9 cellular contexts compared by ENCODE assay signal in the genomic region with DNA sequence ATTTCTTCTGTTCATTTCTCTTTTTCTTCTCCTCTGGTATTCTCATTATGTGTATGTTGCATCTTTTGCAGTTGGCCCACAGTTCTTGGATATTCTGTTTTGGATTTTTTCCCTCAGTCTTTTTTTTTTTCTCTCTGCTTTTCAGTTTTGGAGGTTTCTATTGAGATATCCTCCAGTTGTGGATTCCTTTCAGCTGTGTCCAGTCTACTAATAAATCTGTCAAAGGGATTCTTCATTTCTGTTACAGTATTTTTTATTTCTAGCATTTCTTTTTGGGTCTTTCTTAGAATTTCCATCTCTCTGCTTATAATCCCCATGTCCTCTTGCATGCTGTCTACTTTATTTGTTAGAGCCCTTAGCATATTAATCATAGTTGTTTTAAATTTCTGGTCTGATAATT. TPM values are rescaled to one million over a fixed set of nuclear protein-coding genes. Genes with fewer than 3 reads are reported as not detected.
"Had no signal": no experiment of that assay in that cellular context is flagged by ENCODE, and none has a peak within 500 bp of the region (broad histone marks: within the 10 kb centered on the region; RNA-seq: fewer than 3 reads in every experiment).

No MANE protein-coding gene starts in this region.

- H3K4me2 ChIP-seq: KMS-11 had no signal

- DNase-seq: IMR-90, KBM-7, KG1 had no signal

- H3K27ac ChIP-seq: HL-60, KMS-11 had no signal

- FAIRE-seq: HTR-8/SVneo, K562 had no signal

- H3K9ac ChIP-seq: KMS-11 had no signal

- ATAC-seq: K562 had no signal

- H3K4me3 ChIP-seq: K562 had no signal

RNA-seq across cellular contexts. Expression of gene MEP1B, which starts 6.3 kb away (rescaled TPM):
- total RNA-seq: HT-29, HT1080, IMR-90, K562 had no signal
- polyA plus RNA-seq: IMR-90 had no signal
